ENCODE assay signal across 8 cellular contexts in genomic region chr17:29389994-29390855, GRCh38. TPM values are rescaled to one million over a fixed set of nuclear protein-coding genes. Genes with fewer than 3 reads are reported as not detected.
A peak's percentile ranks its signal among the peaks of the same experiment; 100 is the strongest.
DNase-seq lines count a peak whose midpoint lies in the region; ATAC-seq and TF ChIP-seq lines count a peak whose summit lies in the region.

TAOK1 (plus strand) TSS chr17:29390363; CDS start chr17:29451549, 61,186 bp downstream.

- H3K36me3 ChIP-seq in mucosa of descending colon (ENCODE audit: low read depth) = no peaks in the 10 kb centered on the region

- peak within 1 kb of the TSS; percentile 95 for H3K4me3 ChIP-seq in mucosa of descending colon

- no peak for TF ChIP-seq CTCF in mucosa of descending colon (IDR thresholded peaks at IDR 0.05)

- peaks cover 17% of the 10 kb centered on the region for H3K4me1 ChIP-seq in mucosa of descending colon (ENCODE audit: low read depth)

- DNase-seq in DMS 273 treated with DMSO at 0.1 percent for 48 hours (lab: John Stamatoyannopoulos, UW) = peak; percentile 89
- DNase-seq in KG1 (lab: John Stamatoyannopoulos, UW) = peak; percentile 93
- DNase-seq in activated T-cell treated with anti-CD3 and anti-CD28 coated beads, Interleukin-2, amount 50 U/mL, for 1 hour = peak; percentile 95
- peak; percentile 86 for DNase-seq in epithelial cell of prostate (ENCODE audit: low read depth, low spot score)
- DNase-seq in mucosa of descending colon = peak; percentile 99 to 100 (median 99)
- DNase-seq in stimulated activated CD8-positive, alpha-beta memory T cell treated with anti-CD3 and anti-CD28 coated beads, Interleukin-4, amount 100 ng/mL, for 1 hour (ENCODE audit: low read depth in 2 of 2, low spot score in 1 of 2) = peak; percentile 95 to 97

- intact Hi-C loops in mucosa of descending colon (cut with DNase I, micrococcal nuclease) = no loop called here

- no peaks in the 10 kb centered on the region for H3K9me3 ChIP-seq in mucosa of descending colon

- peak within 1 kb of the TSS; percentile 72 for H3K27ac ChIP-seq in epithelial cell of prostate

- ATAC-seq in GM21576 (IDR thresholded peaks at IDR 0.05; ENCODE audit: unreplicated experiment) (peak; percentile 77), mucosa of descending colon (peak; percentile 97)

TF ChIP-seq in PFSK-1, 5 proteins besides CTCF, POLR2A, EP300 and RAD21:
- TF ChIP-seq POLR2AphosphoS5 (IDR thresholded peaks at IDR 0.05; ENCODE audit: low read depth, low read length) (peak; percentile 89), SIN3A (IDR thresholded peaks at IDR 0.05; ENCODE audit: borderline replicate concordance, insufficient read depth, low read length) (peak; percentile 79; the same call in 1 of the 2 replicates), FOXP2 (optimal IDR thresholded peaks at IDR 0.05; ENCODE audit: borderline replicate concordance, extremely low read depth, extremely low read length, insufficient read depth) (peak; percentile 84), TAF1 (IDR thresholded peaks at IDR 0.05; ENCODE audit: borderline replicate concordance, insufficient read depth, low read length) (peak; percentile 84; the same call in 1 of the 2 replicates), REST (IDR thresholded peaks at IDR 0.05; ENCODE audit: insufficient read depth in 1 of 2, low read depth in 2 of 2, low read length in 2 of 2) (peak; percentile 90 to 91)
TF ChIP-seq in PFSK-1: peak in this region for 5.

RNA-seq across cellular contexts. Expression of gene TAOK1, which starts in this region (rescaled TPM):
- polyA plus RNA-seq in PFSK-1 (2012; ENCODE audit: insufficient read length, low read depth) = 20.2 TPM
- total RNA-seq in mucosa of descending colon = 10 to 100 TPM; 50.0 to 76.3 (median 52.1) TPM

Comparison
In these comparisons a context has a peak if more than half of its experiments do, and no peak if none do; other contexts are left out.
1. Peak in every context shown above with its lines: DNase-seq, ATAC-seq, H3K4me3 ChIP-seq and H3K27ac ChIP-seq.